ENCODE assay signal across 8 cellular contexts in the genomic region with DNA sequence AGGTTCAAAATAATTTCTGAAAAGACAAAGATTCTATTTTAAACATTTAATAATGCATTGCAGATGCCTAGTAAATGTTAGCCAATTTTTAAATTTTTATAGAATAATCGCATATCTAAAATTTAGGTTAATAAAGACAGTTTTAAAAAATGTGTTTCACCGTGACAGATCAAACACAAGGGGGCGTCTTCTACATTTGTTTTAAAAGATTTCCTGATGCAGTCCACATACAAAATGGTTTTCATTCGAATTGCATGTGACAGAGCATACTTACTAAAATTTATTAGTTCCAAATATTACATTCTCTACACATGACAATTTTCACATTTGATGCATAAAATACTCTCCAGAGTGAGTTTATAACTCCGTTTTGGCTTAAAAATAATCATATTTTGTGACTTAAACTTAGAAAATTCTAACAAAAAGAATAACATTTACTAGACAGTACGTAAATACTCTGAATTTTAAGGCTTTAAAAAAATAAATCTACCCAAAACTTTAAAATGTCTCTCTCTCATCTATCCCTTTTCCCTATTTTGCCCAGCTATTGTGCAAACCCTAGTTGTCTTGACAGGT.
DNase-seq lines count a peak whose midpoint lies in the region; ATAC-seq and TF ChIP-seq lines count a peak whose summit lies in the region.

No MANE protein-coding gene starts in this region.

- H3K4me1 ChIP-seq in adrenal gland (replicated peaks in 1 of 2) = no peaks in the 10 kb centered on the region

- no peaks in the 10 kb centered on the region for H3K9me3 ChIP-seq in adrenal gland (replicated peaks in 1 of 3)

- CTCF ChIA-PET in activated CD4-positive, alpha-beta memory T cell treated with anti-CD3 and anti-CD28 coated beads, Interleukin-2, amount 10 ng/mL, durations not matched to agents 7 days and 5 days (lab: Charles Lee) = no interaction called here

- H3K9me3 Mint-ChIP-seq in activated CD4-positive, alpha-beta memory T cell treated with anti-CD3 and anti-CD28 coated beads, Interleukin-2, amount 10 ng/mL, durations not matched to agents 7 days and 5 days = no peaks in the 10 kb centered on the region
- H3K9me3 Mint-ChIP-seq in stimulated activated naive B cell treated with anti-CD40 and anti-IgM and Interleukin-4, amounts not matched to agents 10 μg/mL and 1 μg/mL and 100 μg/mL, for 72 hours = no peaks in the 10 kb centered on the region
- H3K9me3 Mint-ChIP-seq in stimulated activated effector memory CD8-positive, alpha-beta T cell treated with anti-CD3 and anti-CD28 coated beads, Interleukin-12 subunit alpha, Interleukin-12 subunit beta, amount 100 ng/mL, for 72 hours = no peaks in the 10 kb centered on the region

- no peak overlapping the region for H3K27ac Mint-ChIP-seq in activated CD4-positive, alpha-beta memory T cell treated with anti-CD3 and anti-CD28 coated beads, Interleukin-2, amount 10 ng/mL, durations not matched to agents 7 days and 5 days
- no peak overlapping the region for H3K27ac Mint-ChIP-seq in stimulated activated naive B cell treated with anti-CD40 and anti-IgM and Interleukin-4, amounts not matched to agents 10 μg/mL and 1 μg/mL and 100 μg/mL, for 72 hours
- H3K27ac Mint-ChIP-seq in stimulated activated effector memory CD8-positive, alpha-beta T cell treated with anti-CD3 and anti-CD28 coated beads, Interleukin-12 subunit alpha, Interleukin-12 subunit beta, amount 100 ng/mL, for 72 hours = no peak overlapping the region

- 25 to 26% (median 26%) methylated on average over 6 of the region's 6 CpGs for WGBS in adrenal gland, 4 donors

- TF ChIP-seq POLR2A in adrenal gland (IDR thresholded peaks at IDR 0.05) = no peak

- H3K27me3 ChIP-seq in adrenal gland = no peaks in the 10 kb centered on the region

- ATAC-seq in stimulated activated naive B cell treated with anti-CD40 and anti-IgM and Interleukin-4, amounts not matched to agents 10 μg/mL and 1 μg/mL and 100 μg/mL, for 72 hours (replicated peaks) = no peak
- no peak for ATAC-seq in stimulated activated effector memory CD8-positive, alpha-beta T cell treated with anti-CD3 and anti-CD28 coated beads, Interleukin-12 subunit alpha, Interleukin-12 subunit beta, amount 100 ng/mL, for 72 hours

- H3K4me3 Mint-ChIP-seq in activated CD4-positive, alpha-beta memory T cell treated with anti-CD3 and anti-CD28 coated beads, Interleukin-2, amount 10 ng/mL, durations not matched to agents 7 days and 5 days = no peak overlapping the region
- no peak overlapping the region for H3K4me3 Mint-ChIP-seq in stimulated activated naive B cell treated with anti-CD40 and anti-IgM and Interleukin-4, amounts not matched to agents 10 μg/mL and 1 μg/mL and 100 μg/mL, for 72 hours
- no peak overlapping the region for H3K4me3 Mint-ChIP-seq in stimulated activated effector memory CD8-positive, alpha-beta T cell treated with anti-CD3 and anti-CD28 coated beads, Interleukin-12 subunit alpha, Interleukin-12 subunit beta, amount 100 ng/mL, for 72 hours

- no peak overlapping the region for H3K4me3 ChIP-seq in adrenal gland

- no peaks in the 10 kb centered on the region for H3K36me3 Mint-ChIP-seq in activated CD4-positive, alpha-beta memory T cell treated with anti-CD3 and anti-CD28 coated beads, Interleukin-2, amount 10 ng/mL, durations not matched to agents 7 days and 5 days (ENCODE audit: low read depth)
- no peaks in the 10 kb centered on the region for H3K36me3 Mint-ChIP-seq in stimulated activated naive B cell treated with anti-CD40 and anti-IgM and Interleukin-4, amounts not matched to agents 10 μg/mL and 1 μg/mL and 100 μg/mL, for 72 hours
- no peaks in the 10 kb centered on the region for H3K36me3 Mint-ChIP-seq in stimulated activated effector memory CD8-positive, alpha-beta T cell treated with anti-CD3 and anti-CD28 coated beads, Interleukin-12 subunit alpha, Interleukin-12 subunit beta, amount 100 ng/mL, for 72 hours

- H3K27me3 Mint-ChIP-seq in activated CD4-positive, alpha-beta memory T cell treated with anti-CD3 and anti-CD28 coated beads, Interleukin-2, amount 10 ng/mL, durations not matched to agents 7 days and 5 days = peaks cover 4% of the 10 kb centered on the region
- peaks cover 5% of the 10 kb centered on the region in 2 donors for H3K27me3 Mint-ChIP-seq in stimulated activated naive B cell treated with anti-CD40 and anti-IgM and Interleukin-4, amounts not matched to agents 10 μg/mL and 1 μg/mL and 100 μg/mL, for 72 hours

- H3K4me1 Mint-ChIP-seq in activated CD4-positive, alpha-beta memory T cell treated with anti-CD3 and anti-CD28 coated beads, Interleukin-2, amount 10 ng/mL, durations not matched to agents 7 days and 5 days = no peaks in the 10 kb centered on the region
- H3K4me1 Mint-ChIP-seq in stimulated activated naive B cell treated with anti-CD40 and anti-IgM and Interleukin-4, amounts not matched to agents 10 μg/mL and 1 μg/mL and 100 μg/mL, for 72 hours = no peaks in the 10 kb centered on the region
- H3K4me1 Mint-ChIP-seq in stimulated activated effector memory CD8-positive, alpha-beta T cell treated with anti-CD3 and anti-CD28 coated beads, Interleukin-12 subunit alpha, Interleukin-12 subunit beta, amount 100 ng/mL, for 72 hours = no peaks in the 10 kb centered on the region

- no peak overlapping the region for H3K27ac ChIP-seq in adrenal gland

- peak; percentile 17 to 69 (median 42) for TF ChIP-seq CTCF in adrenal gland (IDR thresholded peaks at IDR 0.05)

- DNase-seq in AML-193 (lab: John Stamatoyannopoulos, UW) (peak; percentile 15 to 28), Kasumi-1 (lab: John Stamatoyannopoulos, UW) (peak; percentile 47 to 54), adrenal gland (peak in 1 of 7 donors; percentile 7), kidney tubule cell (ENCODE audit: low spot score) (peak; percentile 39), 8988T (no peak)
- DNase-seq in activated CD4-positive, alpha-beta memory T cell treated with anti-CD3 and anti-CD28 coated beads, Interleukin-2, amount 10 ng/mL, durations not matched to agents 7 days and 5 days = no peak
- DNase-seq in stimulated activated naive B cell treated with anti-CD40 and anti-IgM and Interleukin-4, amounts not matched to agents 10 μg/mL and 1 μg/mL and 100 μg/mL, for 72 hours = no peak
- no peak for DNase-seq in stimulated activated effector memory CD8-positive, alpha-beta T cell treated with anti-CD3 and anti-CD28 coated beads, Interleukin-12 subunit alpha, Interleukin-12 subunit beta, amount 100 ng/mL, for 72 hours (ENCODE audit: low spot score in 2 of 2)

- POLR2A ChIA-PET in activated CD4-positive, alpha-beta memory T cell treated with anti-CD3 and anti-CD28 coated beads, Interleukin-2, amount 10 ng/mL, durations not matched to agents 7 days and 5 days (lab: Charles Lee) = no interaction called here

- intact Hi-C loops in adrenal gland (cut with DNase I) = loop anchor here in 1 of 2 donors (10.0 kb wide), 1 partner anchor 75 kb away; a partner anchor contains a TSS

- no peaks in the 10 kb centered on the region for H3K36me3 ChIP-seq in adrenal gland (replicated peaks in 1 of 2)

Comparison
In these comparisons a context has a peak if more than half of its experiments do, and no peak if none do; other contexts are left out.
1. DNase-seq: peak in AML-193 (2 of 2), Kasumi-1 (2 of 2) and kidney tubule cell (single experiment); none in activated CD4-positive, alpha-beta memory T cell treated with anti-CD3 and anti-CD28 coated beads, Interleukin-2, amount 10 ng/mL, durations not matched to agents 7 days and 5 days (single experiment), stimulated activated naive B cell treated with anti-CD40 and anti-IgM and Interleukin-4, amounts not matched to agents 10 μg/mL and 1 μg/mL and 100 μg/mL, for 72 hours (single experiment), stimulated activated effector memory CD8-positive, alpha-beta T cell treated with anti-CD3 and anti-CD28 coated beads, Interleukin-12 subunit alpha, Interleukin-12 subunit beta, amount 100 ng/mL, for 72 hours (0 of 2) and 8988T (single experiment).